In the genomic region with DNA sequence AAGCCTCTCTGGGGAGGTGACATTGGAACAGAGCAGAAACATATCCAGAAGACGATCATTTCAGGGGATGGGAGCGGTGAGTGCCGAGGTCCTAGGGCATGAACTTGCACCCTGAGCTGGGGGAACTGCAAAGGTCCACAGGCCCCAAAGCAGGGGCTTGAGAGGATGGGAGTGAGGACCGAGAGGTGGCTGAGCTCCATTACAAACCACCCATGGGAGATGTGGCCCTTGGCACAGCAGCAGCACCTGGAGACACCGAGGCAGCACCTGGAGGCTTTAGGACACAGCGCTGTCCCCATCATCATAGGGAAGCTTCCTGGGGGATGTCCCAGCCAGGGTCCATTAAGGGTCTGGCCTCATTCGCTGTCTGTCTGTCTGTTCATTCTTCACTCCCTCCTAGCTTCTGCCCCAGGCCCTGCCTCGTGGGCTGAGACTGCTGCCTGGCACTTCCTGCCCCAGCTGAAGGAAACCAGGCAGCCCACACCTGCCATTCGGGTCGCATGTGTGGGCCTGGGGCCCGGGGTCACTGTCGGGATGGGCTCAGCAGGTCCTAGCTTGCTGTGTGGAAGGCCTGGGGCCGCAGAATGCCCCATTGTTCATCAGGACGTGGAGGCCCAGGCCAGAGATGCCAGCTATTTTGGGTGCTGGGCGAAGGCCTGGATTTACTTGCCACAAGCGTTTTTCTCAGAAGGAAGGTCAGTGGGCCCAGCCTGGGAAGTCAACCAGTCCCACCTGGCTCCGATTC, we compare ENCODE assay signal across 22 cellular contexts.
"Had no signal": no experiment of that assay in that cellular context is flagged by ENCODE, and none has a peak within 500 bp of the region (broad histone marks: within the 10 kb centered on the region; RNA-seq: fewer than 3 reads in every experiment).

No MANE protein-coding gene starts in this region.

- H3K9me3 Mint-ChIP-seq: memory B cell; natural killer cell; stimulated activated memory B cell treated with anti-CD40 and anti-IgM and Interleukin-4, amounts not matched to agents 10 μg/mL and 1 μg/mL and 100 μg/mL, for 72 hours had no signal

- H3K4me1 Mint-ChIP-seq: memory B cell; natural killer cell; stimulated activated memory B cell treated with anti-CD40 and anti-IgM and Interleukin-4, amounts not matched to agents 10 μg/mL and 1 μg/mL and 100 μg/mL, for 72 hours had no signal

- DNase-seq: cortex of kidney; kidney; natural killer cell; stimulated activated CD4-positive, alpha-beta T cell treated with anti-CD3 and anti-CD28 coated beads, Interleukin-2, amount 100 ng/mL, for 24 hours; stimulated activated CD4-positive, alpha-beta T cell treated with anti-CD3 and anti-CD28 coated beads, Interleukin-4, amount 100 ng/mL, for 24 hours; stimulated activated naive CD8-positive, alpha-beta T cell treated with anti-CD3 and anti-CD28 coated beads, Interleukin-15, Interleukin-2, amounts not matched to agents 100 U/mL and 50 U/mL, for 24 hours; substantia nigra; testis; tibial artery; upper lobe of right lung; uterus had no signal

- H3K9ac ChIP-seq: parathyroid adenoma had no signal

- ATAC-seq: heart left ventricle; left lobe of liver; natural killer cell; sciatic nerve; stimulated activated memory B cell treated with anti-CD40 and anti-IgM and Interleukin-4, amounts not matched to agents 10 μg/mL and 1 μg/mL and 100 μg/mL, for 72 hours; stimulated activated naive CD8-positive, alpha-beta T cell treated with anti-CD3 and anti-CD28 coated beads, Interleukin-15, Interleukin-2, amounts not matched to agents 100 U/mL and 50 U/mL, for 24 hours; upper lobe of right lung had no signal

- H3K36me3 ChIP-seq: heart left ventricle, prostate gland, right atrium auricular region, tibial artery, upper lobe of right lung, uterus had no signal

- H3K4me1 ChIP-seq: parathyroid adenoma, upper lobe of right lung had no signal

- H3K36me3 Mint-ChIP-seq: memory B cell; natural killer cell; stimulated activated memory B cell treated with anti-CD40 and anti-IgM and Interleukin-4, amounts not matched to agents 10 μg/mL and 1 μg/mL and 100 μg/mL, for 72 hours had no signal

- H3K27ac ChIP-seq: heart left ventricle, hepatocyte, parathyroid adenoma, prostate gland, right atrium auricular region, testis, tibial artery, upper lobe of right lung, uterus had no signal

- H3K4me2 ChIP-seq: hepatocyte, smooth muscle cell had no signal

- H2AFZ ChIP-seq: hepatocyte, parathyroid adenoma had no signal

- H3K4me3 Mint-ChIP-seq: memory B cell; natural killer cell; stimulated activated memory B cell treated with anti-CD40 and anti-IgM and Interleukin-4, amounts not matched to agents 10 μg/mL and 1 μg/mL and 100 μg/mL, for 72 hours had no signal

- H3K27me3 ChIP-seq: heart left ventricle, hepatocyte, right atrium auricular region, testis, uterus had no signal

- H3K4me3 ChIP-seq: heart left ventricle, hepatocyte, lung, prostate gland, right atrium auricular region, smooth muscle cell, testis, tibial artery, upper lobe of right lung, uterus had no signal

- H3K9me3 ChIP-seq: prostate gland, testis, tibial artery, upper lobe of right lung, uterus had no signal

- H3K27ac Mint-ChIP-seq: memory B cell; natural killer cell; stimulated activated memory B cell treated with anti-CD40 and anti-IgM and Interleukin-4, amounts not matched to agents 10 μg/mL and 1 μg/mL and 100 μg/mL, for 72 hours had no signal
